Comparison of ENCODE assay signal across 8 cellular contexts in genomic region chr3:46238386-46238785, GRCh38. TPM values are rescaled to one million over a fixed set of nuclear protein-coding genes. Genes with fewer than 3 reads are reported as not detected.
"Had no signal": no experiment of that assay in that cellular context is flagged by ENCODE, and none has a peak within 500 bp of the region (broad histone marks: within the 10 kb centered on the region; RNA-seq: fewer than 3 reads in every experiment).

No MANE protein-coding gene starts in this region.

- H3K4me3 ChIP-seq: K562 had no signal

- H3K36me3 Mint-ChIP-seq: IgD-negative memory B cell had no signal

- H3K27ac Mint-ChIP-seq: IgD-negative memory B cell had no signal

- H3K4me3 Mint-ChIP-seq: IgD-negative memory B cell had no signal

- H3K9me3 Mint-ChIP-seq: IgD-negative memory B cell had no signal

- H3K27ac ChIP-seq: HL-60 had no signal

- ATAC-seq: HepG2, K562 had no signal

- DNase-seq: IMR-90, KBM-7 had no signal

- H3K27me3 Mint-ChIP-seq: IgD-negative memory B cell had no signal

RNA-seq across cellular contexts. Expression of gene CCR3, which starts 3.9 kb away (rescaled TPM):
- total RNA-seq: HepG2, HT-29, HT1080, IMR-90, K562 had no signal
- polyA plus RNA-seq: HepG2, IMR-90, K562 had no signal

RNA-seq across cellular contexts. Expression of gene CCR1, which starts 30.3 kb away (rescaled TPM):
- total RNA-seq: HepG2, HT-29, IMR-90, K562 had no signal
- polyA plus RNA-seq: HepG2, IMR-90, K562 had no signal
